In the genomic region with DNA sequence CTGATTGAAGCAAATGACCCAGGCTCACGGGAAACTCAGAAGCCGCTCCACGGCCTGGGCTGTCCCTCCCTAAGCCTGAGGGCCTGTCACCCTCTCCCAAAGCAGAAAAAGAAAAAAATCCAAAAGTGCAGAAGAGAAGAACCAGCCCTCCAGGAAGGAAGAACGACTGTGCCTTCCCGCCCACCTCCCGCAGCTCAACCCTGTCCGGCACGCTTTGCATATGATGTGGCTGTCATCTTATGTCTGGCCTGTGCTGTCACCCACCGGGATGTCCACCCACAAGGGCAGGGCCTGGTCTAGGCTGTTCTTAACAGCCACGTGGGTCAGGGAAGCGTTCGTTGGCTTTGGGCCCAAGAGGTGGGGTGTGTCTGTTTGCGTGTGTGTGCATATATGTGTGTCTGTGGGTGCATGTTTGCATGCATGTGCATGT, we compare ENCODE assay signal across 9 cellular contexts. TPM values are rescaled to one million over a fixed set of nuclear protein-coding genes. Genes with fewer than 3 reads are reported as not detected.
DNase-seq lines count a peak whose midpoint lies in the region; ATAC-seq, FAIRE-seq and TF ChIP-seq lines count a peak whose summit lies in the region.
"Had no signal": no experiment of that assay in that cellular context is flagged by ENCODE, and none has a peak within 500 bp of the region (broad histone marks: within the 10 kb centered on the region; RNA-seq: fewer than 3 reads in every experiment).

No MANE protein-coding gene starts in this region.

- H3K4me1 ChIP-seq in trophoblast cell (ENCODE audit: control insufficient read depth in 1 of 2, insufficient read depth in 2 of 2, low read length in 2 of 2) (peaks cover 8 to 13% of the 10 kb centered on the region in 2 experiments), Caco-2 (peaks cover 4% of the 10 kb centered on the region; the same call in 1 of the 2 replicates), kidney (ENCODE audit: control insufficient read depth in 1 of 2, insufficient read depth in 1 of 2, low read depth in 1 of 2, low read length in 2 of 2) (peaks cover 5 to 13% of the 10 kb centered on the region in 2 donors)

- H4K8ac ChIP-seq in trophoblast cell (ENCODE audit: low read depth, low read length), result no peak overlapping the region

- no peak overlapping the region for H2AFZ ChIP-seq in trophoblast cell (ENCODE audit: insufficient read depth, low read length, poor library complexity)

- POLR2A ChIA-PET in CD4-positive, alpha-beta T cell (lab: Charles Lee), result no interaction called here
- POLR2A ChIA-PET in RWPE1 (lab: Yijun Ruan, JAX; ENCODE audit: low non-redundant PET), result interaction anchor here (0.5 kb wide), 2 partner anchors 10 to 46 kb away, joined by 4 to 5 read pairs; no protein-coding TSS in a partner anchor
- POLR2A ChIA-PET in Caco-2 (lab: Charles Lee), result no interaction called here

- peaks cover 37% of the 10 kb centered on the region for H3K4me1 Mint-ChIP-seq in CD4-positive, alpha-beta T cell (ENCODE audit: low read depth)
- H3K4me1 Mint-ChIP-seq in Caco-2 (ENCODE audit: low read depth, unreplicated experiment), result no peaks in the 10 kb centered on the region

- no peak overlapping the region for H4K91ac ChIP-seq in trophoblast cell (ENCODE audit: low read depth, low read length)

- no peak for TF ChIP-seq CTCF in CD4-positive, alpha-beta T cell (IDR thresholded peaks at IDR 0.05)
- TF ChIP-seq CTCF in RWPE1 (conservative IDR thresholded peaks at IDR 0.05; ENCODE audit: low read depth) (no peak), Caco-2 (IDR thresholded peaks at IDR 0.05; ENCODE audit: insufficient read depth in 1 of 2, low read depth in 1 of 2, low read length in 1 of 2, severe bottlenecking in 1 of 2, unreplicated experiment in 1 of 2) (no peak), kidney (IDR thresholded peaks at IDR 0.05; ENCODE audit: borderline replicate concordance, extremely low read depth, insufficient read depth) (no peak)

- H2BK120ac ChIP-seq in trophoblast cell (ENCODE audit: insufficient read depth, low read length, poor library complexity), result no peak overlapping the region

- H2BK5ac ChIP-seq in trophoblast cell (ENCODE audit: low read depth, low read length, poor library complexity), result no peak overlapping the region

- BruUV-seq in Caco-2 (replicated peaks; lab: Mats Ljungman, UMichigan), result no TSS peak

- WGBS in trophoblast cell (ENCODE audit: extremely low coverage, insufficient coverage, insufficient read length), result no CpG with 5 or more reads among the region's 13 CpGs

- H3K4me3 ChIP-seq in trophoblast cell (ENCODE audit: low read depth, low read length), result peak overlapping the region; percentile 11
- no peak overlapping the region for H3K4me3 ChIP-seq in Caco-2 (ENCODE audit: low read depth, low read length)
- peak overlapping the region in 1 of 2 donors; percentile 13 for H3K4me3 ChIP-seq in kidney (ENCODE audit: low read length in 2 of 2)

- H3K27me3 ChIP-seq in CD4-positive, alpha-beta T cell (ENCODE audit: control insufficient read depth, insufficient read depth, low read length), result no peaks in the 10 kb centered on the region
- H3K27me3 ChIP-seq in trophoblast cell (ENCODE audit: insufficient read depth, low read length) (no peaks in the 10 kb centered on the region), Caco-2 (replicated peaks; ENCODE audit: control insufficient read depth, insufficient read depth, low read length) (no peaks in the 10 kb centered on the region)

- peaks cover 67 to 71% of the 10 kb centered on the region in 2 experiments for H3K36me3 ChIP-seq in trophoblast cell (ENCODE audit: control insufficient read depth in 1 of 2, insufficient read depth in 2 of 2, low read length in 2 of 2)
- H3K36me3 ChIP-seq in Caco-2 (ENCODE audit: control insufficient read depth, insufficient read depth, low read length), result peaks cover 3% of the 10 kb centered on the region
- H3K36me3 ChIP-seq in kidney (ENCODE audit: control insufficient read depth in 1 of 2, insufficient read depth in 2 of 2, low read length in 2 of 2), result peaks cover 12 to 17% of the 10 kb centered on the region in 2 donors

- no peaks in the 10 kb centered on the region for H3K9me3 Mint-ChIP-seq in CD4-positive, alpha-beta T cell
- no peaks in the 10 kb centered on the region for H3K9me3 Mint-ChIP-seq in Caco-2 (ENCODE audit: unreplicated experiment)

- no peak overlapping the region for H2AK5ac ChIP-seq in trophoblast cell (ENCODE audit: low read length)

- no peak for FAIRE-seq in kidney (lab: Jason Lieb, UNC)

- intact Hi-C loops in CD4-positive, alpha-beta T cell (cut with DNase I, micrococcal nuclease), result no loop called here
- intact Hi-C loops in Caco-2 (cut with micrococcal nuclease; ENCODE audit: unreplicated experiment) (no loop called here), kidney (cut with DNase I) (no loop called here)

- no peak overlapping the region for H3K4me2 ChIP-seq in trophoblast cell (ENCODE audit: low read length)

- H3K9ac ChIP-seq in trophoblast cell (ENCODE audit: low read length) (no peak overlapping the region), kidney (ENCODE audit: low read length in 2 of 2) (peak overlapping the region in 1 of 2 donors; percentile 19)

- CTCF ChIA-PET in CD4-positive, alpha-beta T cell (lab: Charles Lee), result no interaction called here
- CTCF ChIA-PET in RWPE1 (lab: Yijun Ruan, JAX), result interaction anchor here (1.2 kb wide), 1 partner anchor 65 kb away, joined by 4 read pairs; no protein-coding TSS in a partner anchor
- CTCF ChIA-PET in Caco-2 (lab: Charles Lee), result no interaction called here

- no peak for DNase-seq in CD4-positive, alpha-beta T cell
- no peak for DNase-seq in RWPE1 (ENCODE audit: low spot score)
- DNase-seq in epithelial cell of prostate (ENCODE audit: low read depth, low spot score), result no peak
- DNase-seq in trophoblast cell, result no peak
- DNase-seq in Caco-2, result no peak
- no peak for DNase-seq in kidney
- DNase-seq: DMS79 had no signal

- H3K4ac ChIP-seq in trophoblast cell (ENCODE audit: low read depth, low read length), result peak overlapping the region; percentile 46

- no peak overlapping the region for H3K23ac ChIP-seq in trophoblast cell (ENCODE audit: low read length)

- no peak for TF ChIP-seq POLR2A in GM18505 (IDR thresholded peaks at IDR 0.05; ENCODE audit: borderline replicate concordance, extremely low read depth, insufficient read depth, insufficient read length)

- H3K14ac ChIP-seq in trophoblast cell (ENCODE audit: low read length), result no peak overlapping the region

- no peak for ATAC-seq in CD4-positive, alpha-beta T cell (ENCODE audit: poor library complexity)
- ATAC-seq in HG03520 (IDR thresholded peaks at IDR 0.05; ENCODE audit: unreplicated experiment) (no peak), GM18505 (IDR thresholded peaks at IDR 0.05; ENCODE audit: unreplicated experiment) (no peak)

- peak overlapping the region; percentile 54 for H3K27ac Mint-ChIP-seq in CD4-positive, alpha-beta T cell
- H3K27ac Mint-ChIP-seq in Caco-2 (ENCODE audit: unreplicated experiment), result no peak overlapping the region

- peaks cover 6% of the 10 kb centered on the region for H3K79me1 ChIP-seq in trophoblast cell (ENCODE audit: low read length)

- no peak overlapping the region for H2BK12ac ChIP-seq in trophoblast cell (ENCODE audit: low read length)

- H3K36me3 Mint-ChIP-seq in CD4-positive, alpha-beta T cell (ENCODE audit: low read depth), result peaks cover 65% of the 10 kb centered on the region
- peaks cover 85% of the 10 kb centered on the region for H3K36me3 Mint-ChIP-seq in Caco-2 (ENCODE audit: insufficient read depth, unreplicated experiment)

- H3K27ac ChIP-seq in CD4-positive, alpha-beta T cell (ENCODE audit: low read depth, low read length), result no peak overlapping the region
- H3K27ac ChIP-seq in RWPE1, result peak overlapping the region; percentile 98
- H3K27ac ChIP-seq in epithelial cell of prostate, result peak overlapping the region; percentile 89
- no peak overlapping the region for H3K27ac ChIP-seq in trophoblast cell (ENCODE audit: low read depth, low read length)
- H3K27ac ChIP-seq in kidney (ENCODE audit: low read depth in 2 of 2, low read length in 2 of 2), result no peak overlapping the region

- no peaks in the 10 kb centered on the region for H3K9me3 ChIP-seq in CD4-positive, alpha-beta T cell (ENCODE audit: control insufficient read depth, low read length)
- peaks cover 9% of the 10 kb centered on the region for H3K9me3 ChIP-seq in trophoblast cell (ENCODE audit: insufficient read depth, low read depth, low read length)
- no peaks in the 10 kb centered on the region for H3K9me3 ChIP-seq in Caco-2
- H3K9me3 ChIP-seq in kidney (ENCODE audit: control insufficient read depth in 1 of 2, low read length in 2 of 2), result no peaks in the 10 kb centered on the region

- peak overlapping the region; percentile 6 for H3K4me3 Mint-ChIP-seq in CD4-positive, alpha-beta T cell
- H3K4me3 Mint-ChIP-seq in Caco-2 (ENCODE audit: unreplicated experiment), result no peak overlapping the region

- peaks cover 24% of the 10 kb centered on the region for H3K79me2 ChIP-seq in trophoblast cell (ENCODE audit: control insufficient read depth, insufficient read depth, low read length, poor library complexity)

- no peak overlapping the region for H3K18ac ChIP-seq in trophoblast cell (ENCODE audit: low read length)

- no peak overlapping the region for H4K12ac ChIP-seq in trophoblast cell (ENCODE audit: low read depth, low read length)

- no peaks in the 10 kb centered on the region for H3K27me3 Mint-ChIP-seq in CD4-positive, alpha-beta T cell
- H3K27me3 Mint-ChIP-seq in Caco-2 (ENCODE audit: insufficient read depth, unreplicated experiment), result no peaks in the 10 kb centered on the region

RNA-seq across cellular contexts. Expression of a gene that starts 13.7 kb away (rescaled TPM):
- total RNA-seq in CD4-positive, alpha-beta T cell, result 10 to 100 TPM; 44.2 to 47.2 TPM
- polyA plus RNA-seq in trophoblast cell (2013), result 33.3 and 34.5 TPM in 2 replicates
- 11.9 and 14.7 TPM in 2 replicates for total RNA-seq in Caco-2 (2022)
- total RNA-seq in kidney, result 53.2 TPM
- polyA plus RNA-seq in kidney (ENCODE audit: insufficient read depth, low read depth, low replicate concordance), result 8.9 TPM

RNA-seq across cellular contexts. Expression of a gene that starts 45.5 kb away (rescaled TPM):
- total RNA-seq in CD4-positive, alpha-beta T cell, result 10 to 100 TPM; 14.5 to 16.5 TPM
- 73.6 and 81.3 TPM in 2 replicates for polyA plus RNA-seq in trophoblast cell (2013)
- 43.3 and 45.7 TPM in 2 replicates for total RNA-seq in Caco-2 (2022)
- total RNA-seq in kidney, result 25.0 TPM
- 9.8 TPM for polyA plus RNA-seq in kidney (ENCODE audit: insufficient read depth, low read depth, low replicate concordance)

Comparison
In these comparisons a context has a peak if more than half of its experiments do, and no peak if none do; other contexts are left out.
1. H3K27ac ChIP-seq: peak in RWPE1 (single experiment) and epithelial cell of prostate (single experiment); none in CD4-positive, alpha-beta T cell (single experiment), trophoblast cell (single experiment) and kidney (0 of 2).